Comparison of ENCODE assay signal across 8 cellular contexts in the genomic region with DNA sequence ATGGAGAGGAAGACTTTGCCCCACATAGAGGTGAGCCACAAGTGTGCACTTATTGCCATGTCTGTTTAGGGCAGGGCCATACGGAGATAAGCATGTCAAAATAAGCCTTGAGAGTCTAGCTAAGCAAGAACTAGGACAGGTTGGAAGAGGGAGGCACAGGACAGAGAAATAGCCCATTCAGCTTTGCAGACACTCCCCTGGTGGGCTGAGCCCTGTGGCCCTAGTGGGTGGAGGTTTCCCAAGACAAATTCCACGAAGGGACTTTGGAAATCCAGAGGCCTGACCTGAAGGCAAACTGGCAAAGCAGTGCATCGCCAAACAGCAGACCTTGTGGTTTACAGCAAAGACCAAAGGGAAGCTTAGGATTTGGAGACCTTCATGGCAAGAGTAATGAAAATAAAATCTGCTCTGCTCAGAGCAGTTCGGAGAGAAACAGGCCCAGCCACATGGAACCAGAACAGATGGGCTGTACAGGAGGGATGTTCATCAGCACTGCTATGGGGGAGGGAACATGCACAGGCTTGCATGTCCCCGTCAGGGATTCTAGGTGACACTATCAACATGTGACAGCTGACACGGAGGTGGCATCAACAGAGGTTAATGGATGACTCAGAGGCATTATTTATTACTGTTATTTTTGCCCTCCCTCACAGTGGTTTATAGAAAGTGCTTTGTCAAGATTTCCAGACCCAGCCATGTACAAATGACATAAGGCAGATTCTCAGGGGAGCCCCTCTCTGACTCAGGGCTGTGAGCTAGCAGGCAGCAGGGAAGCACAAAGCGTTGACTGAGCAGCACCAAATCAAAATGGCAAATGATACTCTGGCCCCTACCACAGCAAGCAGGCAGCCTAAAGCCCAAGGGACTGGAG.
A peak's percentile ranks its signal among the peaks of the same experiment; 100 is the strongest.
DNase-seq lines count a peak whose midpoint lies in the region; ATAC-seq and TF ChIP-seq lines count a peak whose summit lies in the region.

No MANE protein-coding gene starts in this region.

- H3K4me1 ChIP-seq in heart right ventricle (peaks cover 0 to 40% (median 14%) of the 10 kb centered on the region in 9 donors), body of pancreas (no peaks in the 10 kb centered on the region)

- H3K36me3 ChIP-seq in BJ (ENCODE audit: control insufficient read depth, insufficient read depth, low read length) (no peaks in the 10 kb centered on the region), heart right ventricle (no peaks in the 10 kb centered on the region), body of pancreas (replicated peaks in 1 of 2; ENCODE audit: insufficient read depth in 1 of 2, low read depth in 2 of 2) (no peaks in the 10 kb centered on the region)

- H3K27me3 ChIP-seq in BJ (ENCODE audit: control insufficient read depth, insufficient read depth, low read length) (no peaks in the 10 kb centered on the region), heart right ventricle (no peaks in the 10 kb centered on the region), body of pancreas (no peaks in the 10 kb centered on the region)

- no peak for TF ChIP-seq CTCF in BJ (IDR thresholded peaks at IDR 0.05; ENCODE audit: insufficient read depth, low read depth, low read length)
- TF ChIP-seq CTCF in RWPE1 (conservative IDR thresholded peaks at IDR 0.05; ENCODE audit: low read depth), result no peak
- no peak for TF ChIP-seq CTCF in heart right ventricle (IDR thresholded peaks at IDR 0.05)
- no peak for TF ChIP-seq CTCF in body of pancreas (IDR thresholded peaks at IDR 0.05)

- H3K9me3 ChIP-seq in heart right ventricle (no peaks in the 10 kb centered on the region), body of pancreas (no peaks in the 10 kb centered on the region)

- H3K4me3 ChIP-seq in BJ (ENCODE audit: low read depth, low read length) (no peak overlapping the region), heart right ventricle (no peak overlapping the region), body of pancreas (no peak overlapping the region)

- DNase-seq in BJ (ENCODE audit: low read depth) (peak; percentile 23), RWPE1 (ENCODE audit: low spot score) (peak; percentile 12), heart right ventricle (peak in 1 of 2 donors; percentile 62), NCI-H2081 treated with DMSO at 0.1 percent for 48 hours (lab: John Stamatoyannopoulos, UW) (no peak), body of pancreas (no peak)
- peak; percentile 25 for DNase-seq in stimulated activated CD4-positive, alpha-beta T cell treated with anti-CD3 and anti-CD28 coated beads, Interleukin-4, amount 100 ng/mL, for 24 hours

- peak; percentile 80 for ATAC-seq in GM18861 (IDR thresholded peaks at IDR 0.05; ENCODE audit: unreplicated experiment)
- ATAC-seq in HG02885 (IDR thresholded peaks at IDR 0.05; ENCODE audit: poor library complexity, unreplicated experiment), result peak; percentile 62
- ATAC-seq in heart right ventricle, result peak in 7 of 8 donors; percentile 13 to 69 (median 48)
- ATAC-seq in body of pancreas, result no peak

- POLR2A ChIA-PET in BJ (lab: Charles Lee) (interaction anchor here (0.5 kb wide), 1 partner anchor 82 kb away, joined by 7 read pairs; no protein-coding TSS in a partner anchor), RWPE1 (lab: Yijun Ruan, JAX; ENCODE audit: low non-redundant PET) (interaction anchor here (0.6 kb wide), 1 partner anchor 29 kb away, joined by 3 read pairs; no protein-coding TSS in a partner anchor)

- CTCF ChIA-PET in BJ (lab: Yijun Ruan, JAX) (interaction anchor here (0.7 to 1.0 kb wide), 2 partner anchors 9 to 248 kb away, joined by 3 to 4 read pairs; no protein-coding TSS in a partner anchor), RWPE1 (lab: Yijun Ruan, JAX) (interaction anchor here (0.6 to 1.0 kb wide), 4 partner anchors 15 to 157 kb away, joined by 3 to 4 read pairs (median 4); no protein-coding TSS in a partner anchor)

- no peak for TF ChIP-seq POLR2A in body of pancreas (IDR thresholded peaks at IDR 0.05)

- H3K27ac ChIP-seq in RWPE1, result no peak overlapping the region
- peak overlapping the region in 9 of 10 donors; percentile 21 to 67 (median 57) for H3K27ac ChIP-seq in heart right ventricle
- H3K27ac ChIP-seq in body of pancreas, result no peak overlapping the region

- intact Hi-C loops in heart right ventricle (cut with DNase I), result loop anchor here in 3 of 10 donors (2.0 to 10.0 kb wide), 3 partner anchors 15 to 205 kb away; no protein-coding TSS in a partner anchor
- intact Hi-C loops in body of pancreas (cut with DNase I), result no loop called here

- WGBS in heart right ventricle, 2 donors, result 57 to 62% methylated on average over 7 of the region's 7 CpGs
- WGBS in body of pancreas, 2 donors, result 65 to 68% methylated on average over 7 of the region's 7 CpGs

Comparison
In these comparisons a context has a peak if more than half of its experiments do, and no peak if none do; other contexts are left out.
1. DNase-seq: peak in BJ (single experiment), RWPE1 (single experiment) and stimulated activated CD4-positive, alpha-beta T cell treated with anti-CD3 and anti-CD28 coated beads, Interleukin-4, amount 100 ng/mL, for 24 hours (single experiment); none in NCI-H2081 treated with DMSO at 0.1 percent for 48 hours (single experiment) and body of pancreas (0 of 4).
2. H3K27ac ChIP-seq: peak in heart right ventricle (9 of 10); none in RWPE1 (single experiment) and body of pancreas (0 of 4).